In the genomic region with DNA sequence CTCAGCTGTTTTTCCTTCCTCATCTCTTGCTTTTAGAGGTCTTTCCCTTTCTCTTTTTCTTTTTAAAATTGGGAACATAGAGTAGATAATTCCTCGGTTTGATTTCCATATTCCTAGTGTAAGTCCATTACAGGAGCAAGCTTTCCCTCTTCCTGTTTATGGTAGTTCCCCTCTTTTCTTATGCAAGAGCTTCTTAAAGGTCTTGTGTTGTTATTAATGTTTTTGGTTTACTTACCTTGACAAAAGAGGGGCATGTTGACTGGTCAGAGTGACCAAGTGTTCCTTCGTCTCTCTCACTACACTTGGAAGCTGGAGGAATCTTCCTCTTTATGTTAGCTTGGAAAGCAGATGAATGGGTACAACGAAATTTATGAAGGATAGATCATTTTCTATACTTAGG, we compare ENCODE assay signal across 15 cellular contexts.
"Had no signal": no experiment of that assay in that cellular context is flagged by ENCODE, and none has a peak within 500 bp of the region (broad histone marks: within the 10 kb centered on the region; RNA-seq: fewer than 3 reads in every experiment).

No MANE protein-coding gene starts in this region.

- ATAC-seq: activated CD8-positive, alpha-beta T cell treated with anti-CD3 and anti-CD28 coated beads for 36 hours; gastroesophageal sphincter; heart right ventricle; naive thymus-derived CD8-positive, alpha-beta T cell; stimulated activated naive B cell treated with anti-CD40 and anti-IgM and Interleukin-4, amounts not matched to agents 10 μg/mL and 1 μg/mL and 100 μg/mL, for 72 hours had no signal

- H3K9me3 Mint-ChIP-seq: activated CD4-positive, alpha-beta T cell treated with anti-CD3 and anti-CD28 coated beads, Interleukin-2, amount 10 ng/mL, durations not matched to agents 24 days and 14 days; activated CD8-positive, alpha-beta T cell treated with anti-CD3 and anti-CD28 coated beads for 36 hours; memory B cell; stimulated activated naive B cell treated with anti-CD40 and anti-IgM and Interleukin-4, amounts not matched to agents 10 μg/mL and 1 μg/mL and 100 μg/mL, for 72 hours; T-helper 2 cell treated with Interferon-gamma antibody and Interleukin-4, amounts not matched to agents 5 μg/mL and 100 μg/mL, for 36 hours had no signal

- H3K27ac Mint-ChIP-seq: activated CD4-positive, alpha-beta T cell treated with anti-CD3 and anti-CD28 coated beads, Interleukin-2, amount 10 ng/mL, durations not matched to agents 24 days and 14 days; activated CD8-positive, alpha-beta T cell treated with anti-CD3 and anti-CD28 coated beads for 36 hours; memory B cell; stimulated activated naive B cell treated with anti-CD40 and anti-IgM and Interleukin-4, amounts not matched to agents 10 μg/mL and 1 μg/mL and 100 μg/mL, for 72 hours; T-helper 2 cell treated with Interferon-gamma antibody and Interleukin-4, amounts not matched to agents 5 μg/mL and 100 μg/mL, for 36 hours had no signal

- H3K27me3 Mint-ChIP-seq: activated CD4-positive, alpha-beta T cell treated with anti-CD3 and anti-CD28 coated beads, Interleukin-2, amount 10 ng/mL, durations not matched to agents 24 days and 14 days; activated CD8-positive, alpha-beta T cell treated with anti-CD3 and anti-CD28 coated beads for 36 hours; memory B cell; naive thymus-derived CD8-positive, alpha-beta T cell; stimulated activated naive B cell treated with anti-CD40 and anti-IgM and Interleukin-4, amounts not matched to agents 10 μg/mL and 1 μg/mL and 100 μg/mL, for 72 hours had no signal

- DNase-seq: activated CD4-positive, alpha-beta T cell treated with anti-CD3 and anti-CD28 coated beads, Interleukin-2, amount 10 ng/mL, durations not matched to agents 24 days and 14 days; activated CD8-positive, alpha-beta T cell treated with anti-CD3 and anti-CD28 coated beads for 36 hours; activated effector memory CD4-positive, alpha-beta T cell treated with anti-CD3 and anti-CD28 coated beads, Interleukin-2, amount 50 U/mL, for 16 hours; activated naive CD4-positive, alpha-beta T cell treated with anti-CD3 and anti-CD28 coated beads, Interleukin-2, amount 50 U/mL, for 16 hours; activated T-cell treated with anti-CD3 and anti-CD28 coated beads, Interleukin-2, amount 50 U/mL, for 1 hour; heart right ventricle; left ventricle myocardium inferior; naive thymus-derived CD8-positive, alpha-beta T cell; spleen; stimulated activated CD4-positive, alpha-beta T cell treated with anti-CD3 and anti-CD28 coated beads, Interleukin-4, amount 100 ng/mL, for 4 hours; stimulated activated naive B cell treated with anti-CD40 and anti-IgM and Interleukin-4, amounts not matched to agents 10 μg/mL and 1 μg/mL and 100 μg/mL, for 72 hours; thyroid gland had no signal

- H3K4me1 Mint-ChIP-seq: activated CD4-positive, alpha-beta T cell treated with anti-CD3 and anti-CD28 coated beads, Interleukin-2, amount 10 ng/mL, durations not matched to agents 24 days and 14 days; memory B cell had no signal

- H3K4me3 Mint-ChIP-seq: activated CD4-positive, alpha-beta T cell treated with anti-CD3 and anti-CD28 coated beads, Interleukin-2, amount 10 ng/mL, durations not matched to agents 24 days and 14 days; activated CD8-positive, alpha-beta T cell treated with anti-CD3 and anti-CD28 coated beads for 36 hours; memory B cell; naive thymus-derived CD8-positive, alpha-beta T cell; stimulated activated naive B cell treated with anti-CD40 and anti-IgM and Interleukin-4, amounts not matched to agents 10 μg/mL and 1 μg/mL and 100 μg/mL, for 72 hours; T-helper 2 cell treated with Interferon-gamma antibody and Interleukin-4, amounts not matched to agents 5 μg/mL and 100 μg/mL, for 36 hours had no signal
